Comparison of ENCODE assay signal across 8 cellular contexts in genomic region chr17:1516403-1517161, GRCh38. TPM values are rescaled to one million over a fixed set of nuclear protein-coding genes. Genes with fewer than 3 reads are reported as not detected.
DNase-seq lines count a peak whose midpoint lies in the region; ATAC-seq and TF ChIP-seq lines count a peak whose summit lies in the region.

INPP5K (minus strand) TSS chr17:1516612; CDS start chr17:1516499, 113 bp downstream.

- no peaks in the 10 kb centered on the region for H3K9me2 ChIP-seq in OCI-LY7 (ENCODE audit: insufficient read depth, low read length)

- H3K4me1 ChIP-seq in OCI-LY7 (ENCODE audit: insufficient read depth, low read length, poor library complexity, severe bottlenecking) (peaks cover 17% of the 10 kb centered on the region), mononuclear cell (ENCODE audit: insufficient read depth, low read length) (peaks cover 28% of the 10 kb centered on the region)

- peaks cover 13% of the 10 kb centered on the region; the same call in 1 of the 2 replicates for H3K36me3 ChIP-seq in OCI-LY7 (ENCODE audit: insufficient read depth, low read length)

- H3K4me2 ChIP-seq in OCI-LY7 (ENCODE audit: low read length): peak within 1 kb of the TSS; percentile 88

- H4K20me1 ChIP-seq in OCI-LY7 (ENCODE audit: insufficient read depth, low read length): no peaks in the 10 kb centered on the region

- no peak for TF ChIP-seq CTCF in OCI-LY7 (conservative IDR thresholded peaks at IDR 0.05; ENCODE audit: low read length)

- H3K27ac ChIP-seq in OCI-LY7 (ENCODE audit: low read depth, low read length, poor library complexity, severe bottlenecking): peak within 1 kb of the TSS; percentile 49

- DNase-seq in DMS114 treated with DMSO at 0.1 percent for 48 hours (lab: John Stamatoyannopoulos, UW; ENCODE audit: unreplicated experiment): peak; percentile 93
- DNase-seq in HuH-7.5 (ENCODE audit: low spot score): peak; percentile 93
- peak; percentile 99 for DNase-seq in OCI-LY7 (ENCODE audit: low spot score)
- peak; percentile 96 for DNase-seq in activated T-cell treated with anti-CD3 and anti-CD28 coated beads for 24 hours (ENCODE audit: low read depth)
- peak; percentile 94 for DNase-seq in epidermal melanocyte (ENCODE audit: insufficient read length, low spot score)
- peak; percentile 96 for DNase-seq in stimulated activated CD8-positive, alpha-beta memory T cell treated with anti-CD3 and anti-CD28 coated beads, Interleukin-4, amount 100 ng/mL, for 1 hour (ENCODE audit: low read depth in 2 of 2, low spot score in 1 of 2)

- no TSS peak for BruUV-seq in OCI-LY7 (replicated peaks; lab: Mats Ljungman, UMichigan)

- POLR2A ChIA-PET in OCI-LY7 (lab: Charles Lee): interaction anchor here (0.6 to 1.3 kb wide), 6 partner anchors 12 to 698 kb away, joined by 3 to 5 read pairs (median 3); partner anchors contain the start of gene YWHAE

- intact Hi-C loops in OCI-LY7 (cut with micrococcal nuclease; ENCODE audit: unreplicated experiment): loop anchor here (1.0 to 5.0 kb wide), 3 partner anchors 60 to 239 kb away; partner anchors contain the start of genes CRK, SLC43A2 and TRARG1

- H3K27me3 ChIP-seq in mononuclear cell (ENCODE audit: insufficient read depth, low read length): no peaks in the 10 kb centered on the region

- peak within 1 kb of the TSS; percentile 73 for H2AFZ ChIP-seq in OCI-LY7 (ENCODE audit: low read length)

- CTCF ChIA-PET in OCI-LY7 (lab: Charles Lee; ENCODE audit: unreplicated experiment): interaction anchor here (0.7 to 2.4 kb wide), 3 partner anchors 17 to 151 kb away, joined by 3 to 10 read pairs (median 3); no protein-coding TSS in a partner anchor

- H3K79me2 ChIP-seq in OCI-LY7 (ENCODE audit: insufficient read depth, low read depth, low read length): peaks cover 16% of the 10 kb centered on the region; the same call in 1 of the 2 replicates

- H3K4me3 ChIP-seq in OCI-LY7 (ENCODE audit: low read depth, low read length, poor library complexity, severe bottlenecking): peak within 1 kb of the TSS; percentile 88
- H3K4me3 ChIP-seq in mononuclear cell (ENCODE audit: low read length): peak within 1 kb of the TSS; percentile 92

- H3K9me3 ChIP-seq in OCI-LY7 (ENCODE audit: low read length) (no peaks in the 10 kb centered on the region), mononuclear cell (ENCODE audit: low read depth, low read length) (no peaks in the 10 kb centered on the region)

- ATAC-seq in GM21526 (IDR thresholded peaks at IDR 0.05; ENCODE audit: low FRiP score, unreplicated experiment): peak; percentile 88

RNA-seq across cellular contexts. Expression of gene INPP5K, which starts in this region (rescaled TPM):
- total RNA-seq in OCI-LY7 (2014; rRNA removed; shearing (Covaris generic)): 23.4 and 28.8 TPM in 2 replicates
- 40.7 and 47.0 TPM in 2 replicates for total RNA-seq in OCI-LY7 (2022)
- total RNA-seq in mononuclear cell: 102 TPM

Comparison
In these comparisons a context has a peak if more than half of its experiments do, and no peak if none do; other contexts are left out.
1. Peak in every context shown above with its lines: DNase-seq, ATAC-seq, H3K4me3 ChIP-seq and H3K27ac ChIP-seq.